16 cellular contexts compared by ENCODE assay signal in the genomic region with DNA sequence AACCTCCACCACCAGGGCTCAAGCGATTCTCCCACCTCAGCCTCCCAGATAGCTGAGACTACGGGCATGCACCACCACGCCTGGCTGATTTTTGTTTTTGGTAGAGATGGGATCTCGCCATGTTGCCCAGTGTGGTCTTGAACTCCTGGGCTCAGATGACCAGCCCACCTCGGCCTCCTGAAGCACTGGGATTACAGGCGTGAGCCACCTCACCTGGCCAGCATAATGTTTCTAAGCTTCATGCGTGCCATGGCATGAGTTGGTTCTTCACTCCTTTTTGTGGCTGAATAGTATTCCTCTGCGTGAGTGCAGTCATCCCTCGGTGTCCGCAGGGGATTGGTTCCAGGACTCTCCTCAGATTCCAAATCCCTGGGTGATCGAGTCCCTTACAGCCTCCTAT. TPM values are rescaled to one million over a fixed set of nuclear protein-coding genes. Genes with fewer than 3 reads are reported as not detected.
DNase-seq lines count a peak whose midpoint lies in the region; ATAC-seq and TF ChIP-seq lines count a peak whose summit lies in the region.
"Had no signal": no experiment of that assay in that cellular context is flagged by ENCODE, and none has a peak within 500 bp of the region (broad histone marks: within the 10 kb centered on the region; RNA-seq: fewer than 3 reads in every experiment).

No MANE protein-coding gene starts in this region.

- peaks cover 20 to 50% (median 46%) of the 10 kb centered on the region in 4 donors for H3K4me1 Mint-ChIP-seq in naive thymus-derived CD8-positive, alpha-beta T cell

- peaks cover 0 to 6% (median 0%) of the 10 kb centered on the region in 4 donors for H3K27me3 ChIP-seq in upper lobe of left lung
- no peaks in the 10 kb centered on the region for H3K27me3 ChIP-seq in foreskin keratinocyte

- peak overlapping the region in 6 of 10 donors; percentile 35 to 85 (median 65) for H3K4me3 Mint-ChIP-seq in naive thymus-derived CD8-positive, alpha-beta T cell

- peaks cover 0 to 2% (median 0%) of the 10 kb centered on the region in 3 donors for H3K36me3 Mint-ChIP-seq in naive thymus-derived CD8-positive, alpha-beta T cell

- no peak for TF ChIP-seq EP300 in upper lobe of left lung (IDR thresholded peaks at IDR 0.05)

- H3K4me3 ChIP-seq in upper lobe of left lung = no peak overlapping the region

- peak overlapping the region in 6 of 10 donors; percentile 51 to 87 (median 75) for H3K27ac Mint-ChIP-seq in naive thymus-derived CD8-positive, alpha-beta T cell
- H3K27ac Mint-ChIP-seq: activated naive CD8-positive, alpha-beta T cell; T-helper 1 cell treated with Interleukin-12 subunit alpha and Interleukin-12 subunit beta and Interleukin-4 antibody, amounts not matched to agents 30 μg/mL and 1 μg/mL, for 36 hours had no signal

- no peaks in the 10 kb centered on the region for H3K27me3 Mint-ChIP-seq in naive thymus-derived CD8-positive, alpha-beta T cell
- H3K27me3 Mint-ChIP-seq: activated naive CD8-positive, alpha-beta T cell had no signal

- TF ChIP-seq CTCF in upper lobe of left lung (IDR thresholded peaks at IDR 0.05) = no peak
- no peak for TF ChIP-seq CTCF in foreskin keratinocyte (conservative IDR thresholded peaks at IDR 0.05)

- TF ChIP-seq POLR2A in upper lobe of left lung (IDR thresholded peaks at IDR 0.05) = no peak

- H3K27ac ChIP-seq in upper lobe of left lung (peak overlapping the region in 3 of 4 donors; percentile 61 to 73 (median 62)), foreskin keratinocyte (no peak overlapping the region)

- peak; percentile 40 for DNase-seq in Right ventricle myocardium superior
- DNase-seq in left cardiac atrium = no peak
- DNase-seq in naive thymus-derived CD8-positive, alpha-beta T cell = no peak
- DNase-seq in upper lobe of left lung = no peak
- DNase-seq in foreskin keratinocyte = no peak
- no peak for DNase-seq in Ammon's horn (ENCODE audit: low spot score)
- DNase-seq: activated CD8-positive, alpha-beta memory T cell treated with anti-CD3 and anti-CD28 coated beads, Interleukin-2, amount 50 U/mL, for 48 hours; effector CD4-positive, alpha-beta T cell; left lung; MV-4-11; NCI-H774 had no signal

- intact Hi-C loops in Right ventricle myocardium superior (cut with DNase I) = no loop called here
- intact Hi-C loops in left cardiac atrium (cut with DNase I) = loop anchor here in 1 of 2 donors (5.0 kb wide), 1 partner anchor 38 kb away; the partner anchor contains the start of gene SBK3

- H3K36me3 ChIP-seq in upper lobe of left lung = no peaks in the 10 kb centered on the region
- H3K36me3 ChIP-seq: left lung, suprapubic skin had no signal

- WGBS in upper lobe of left lung, 2 donors = 80 to 97% methylated on average over 10 to 11 of the region's 11 CpGs

- H3K4me1 ChIP-seq in upper lobe of left lung = peaks cover 39 to 54% (median 41%) of the 10 kb centered on the region in 4 donors
- peaks cover 5% of the 10 kb centered on the region for H3K4me1 ChIP-seq in foreskin keratinocyte

- POLR2A ChIA-PET in naive thymus-derived CD8-positive, alpha-beta T cell (lab: Charles Lee) = interaction anchor here (0.7 to 3.9 kb wide), 4 partner anchors 11 to 50 kb away, joined by 3 to 25 read pairs (median 4); partner anchors contain the start of genes FIZ1 and ZNF524

- ATAC-seq in Right ventricle myocardium superior (ENCODE audit: poor library complexity) = no peak
- ATAC-seq in left cardiac atrium = no peak
- no peak for ATAC-seq in naive thymus-derived CD8-positive, alpha-beta T cell
- no peak for ATAC-seq in upper lobe of left lung (ENCODE audit: low FRiP score in 2 of 2)
- ATAC-seq in foreskin keratinocyte = no peak
- ATAC-seq: activated CD4-positive, CD25-positive, alpha-beta regulatory T cell treated with anti-CD3 and anti-CD28 coated beads, Interleukin-2, amount 50 U/mL, for 24 hours; HCT116 had no signal

- H3K9me3 Mint-ChIP-seq in naive thymus-derived CD8-positive, alpha-beta T cell = no peaks in the 10 kb centered on the region
- H3K9me3 Mint-ChIP-seq: T-helper 1 cell treated with Interleukin-12 subunit alpha and Interleukin-12 subunit beta and Interleukin-4 antibody, amounts not matched to agents 30 μg/mL and 1 μg/mL, for 36 hours had no signal

- no peaks in the 10 kb centered on the region for H3K9me3 ChIP-seq in upper lobe of left lung
- H3K9me3 ChIP-seq: left lung, suprapubic skin had no signal

RNA-seq across cellular contexts. Expression of gene ZNF579, which starts 4.2 kb away (rescaled TPM):
- total RNA-seq in Right ventricle myocardium superior (13.6 TPM), left cardiac atrium (10 to 100 TPM; 10.8 to 12.7 TPM), upper lobe of left lung (10 to 100 TPM in 2 of 6 donors, 1 to 10 TPM in 4; 3.5 to 19.2 (median 8.4) TPM), foreskin keratinocyte (5.3 and 6.1 TPM in 2 replicates)
- total RNA-seq in naive thymus-derived CD8-positive, alpha-beta T cell = 10 to 100 TPM in 1 of 2 experiments, 1 to 10 TPM in 1; 9.8 to 10.2 TPM
- polyA plus RNA-seq in naive thymus-derived CD8-positive, alpha-beta T cell = under 1 TPM; 0.16 to 0.39 (median 0.20) TPM
- polyA plus RNA-seq in foreskin keratinocyte = 7.6 and 8.4 TPM in 2 replicates

RNA-seq across cellular contexts. Expression of gene FIZ1, which starts 14.4 kb away (rescaled TPM):
- total RNA-seq in Right ventricle myocardium superior (13.0 TPM), left cardiac atrium (10 to 100 TPM; 14.5 to 17.0 TPM), upper lobe of left lung (10 to 100 TPM; 11.1 to 21.6 (median 16.3) TPM), foreskin keratinocyte (6.3 and 7.3 TPM in 2 replicates)
- 10 to 100 TPM; 19.0 to 22.0 TPM for total RNA-seq in naive thymus-derived CD8-positive, alpha-beta T cell
- polyA plus RNA-seq in naive thymus-derived CD8-positive, alpha-beta T cell = 1 to 10 TPM; 2.8 to 5.4 (median 3.4) TPM
- 8.1 and 8.6 TPM in 2 replicates for polyA plus RNA-seq in foreskin keratinocyte

RNA-seq across cellular contexts. Expression of gene ZNF524, which starts 15.2 kb away (rescaled TPM):
- 17.5 TPM for total RNA-seq in Right ventricle myocardium superior
- 10 to 100 TPM; 14.1 to 18.7 TPM for total RNA-seq in left cardiac atrium
- 10 to 100 TPM; 19.1 to 20.7 TPM for total RNA-seq in naive thymus-derived CD8-positive, alpha-beta T cell
- polyA plus RNA-seq in naive thymus-derived CD8-positive, alpha-beta T cell = 10 to 100 TPM; 21.5 to 31.6 (median 23.6) TPM
- 10 to 100 TPM; 19.9 to 58.7 (median 34.9) TPM for total RNA-seq in upper lobe of left lung
- total RNA-seq in foreskin keratinocyte = 10.7 and 12.7 TPM in 2 replicates
- polyA plus RNA-seq in foreskin keratinocyte = 15.8 and 18.7 TPM in 2 replicates

RNA-seq across cellular contexts. Expression of gene ZNF865, which starts 20.6 kb away (rescaled TPM):
- total RNA-seq in Right ventricle myocardium superior (17.4 TPM), left cardiac atrium (10 to 100 TPM; 16.2 to 20.2 TPM), upper lobe of left lung (10 to 100 TPM in 4 of 6 donors, 1 to 10 TPM in 2; 7.7 to 39.8 (median 20.6) TPM), foreskin keratinocyte (2.7 and 3.4 TPM in 2 replicates)
- 10 to 100 TPM; 21.6 to 24.4 TPM for total RNA-seq in naive thymus-derived CD8-positive, alpha-beta T cell
- under 1 TPM in 2 of 3 donors, not detected in 1; 0.22 to 0.33 TPM for polyA plus RNA-seq in naive thymus-derived CD8-positive, alpha-beta T cell
- polyA plus RNA-seq in foreskin keratinocyte = 6.0 and 6.4 TPM in 2 replicates

RNA-seq across cellular contexts. Expression of gene ZNF784, which starts 39.5 kb away (rescaled TPM):
- 11.7 TPM for total RNA-seq in Right ventricle myocardium superior
- total RNA-seq in left cardiac atrium = 10 to 100 TPM; 11.1 to 11.7 TPM
- 1 to 10 TPM; 8.1 to 9.2 TPM for total RNA-seq in naive thymus-derived CD8-positive, alpha-beta T cell
- 1 to 10 TPM in 2 of 3 donors, under 1 TPM in 1; 0.64 to 1.4 (median 1.1) TPM for polyA plus RNA-seq in naive thymus-derived CD8-positive, alpha-beta T cell
- total RNA-seq in upper lobe of left lung = 10 to 100 TPM in 2 of 6 donors, 1 to 10 TPM in 4; 6.8 to 14.7 (median 8.6) TPM
- 3.3 and 3.9 TPM in 2 replicates for total RNA-seq in foreskin keratinocyte
- 4.1 and 4.7 TPM in 2 replicates for polyA plus RNA-seq in foreskin keratinocyte
